Comparison of ENCODE assay signal across 8 cellular contexts in the genomic region with DNA sequence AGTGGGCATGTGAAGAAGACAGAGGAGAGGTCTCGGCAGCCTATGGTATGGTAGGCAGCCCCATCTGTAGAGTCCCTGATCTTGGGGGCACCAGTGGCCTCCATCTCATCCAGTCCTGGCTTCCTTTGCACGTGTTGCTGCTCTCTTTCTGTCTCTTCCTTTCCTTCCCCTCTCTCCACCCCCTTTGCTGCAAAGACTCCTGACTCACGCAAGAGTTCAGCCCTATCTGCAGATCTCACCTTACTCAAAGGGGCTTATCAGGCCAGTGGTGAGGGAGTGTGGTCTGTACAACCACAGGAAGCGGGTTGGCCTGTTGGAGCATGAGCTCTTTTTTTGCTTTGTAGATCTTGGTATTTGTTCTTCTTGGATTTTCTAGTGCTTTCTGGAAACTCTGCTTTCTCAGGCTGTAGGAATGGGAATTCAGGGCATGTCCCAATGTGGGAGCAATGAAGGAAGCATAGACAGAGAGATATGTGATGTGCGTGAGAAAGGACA. TPM values are rescaled to one million over a fixed set of nuclear protein-coding genes. Genes with fewer than 3 reads are reported as not detected.
DNase-seq lines count a peak whose midpoint lies in the region; ATAC-seq, FAIRE-seq and TF ChIP-seq lines count a peak whose summit lies in the region.

No MANE protein-coding gene starts in this region.

- no peak for TF ChIP-seq CTCF in mucosa of descending colon (IDR thresholded peaks at IDR 0.05)
- no peak for TF ChIP-seq CTCF in neural progenitor cell (IDR thresholded peaks at IDR 0.05)
- TF ChIP-seq CTCF in stomach (IDR thresholded peaks at IDR 0.05), result no peak

- peak; percentile 57 for ATAC-seq in mucosa of descending colon

- intact Hi-C loops in mucosa of descending colon (cut with DNase I, micrococcal nuclease) (no loop called here), stomach (cut with DNase I; ENCODE audit: low total_unique reads) (no loop called here)

- peaks cover 18% of the 10 kb centered on the region for H3K27me3 Mint-ChIP-seq in neural progenitor cell (ENCODE audit: insufficient read depth, low read depth)

- no peak overlapping the region for H3K4me3 Mint-ChIP-seq in neural progenitor cell

- H3K4me2 ChIP-seq in neural progenitor cell, result no peak overlapping the region

- POLR2A ChIA-PET in HEK293T (lab: Yijun Ruan, JAX), result no interaction called here

- H3K36me3 ChIP-seq in mucosa of descending colon (ENCODE audit: low read depth) (no peaks in the 10 kb centered on the region), SJCRH30 (no peaks in the 10 kb centered on the region), neural progenitor cell (no peaks in the 10 kb centered on the region), stomach (no peaks in the 10 kb centered on the region)

- no peak for TF ChIP-seq EP300 in stomach (IDR thresholded peaks at IDR 0.05)

- H3K4me1 ChIP-seq in mucosa of descending colon (ENCODE audit: low read depth), result no peaks in the 10 kb centered on the region
- H3K4me1 ChIP-seq in SJCRH30, result no peaks in the 10 kb centered on the region
- no peaks in the 10 kb centered on the region for H3K4me1 ChIP-seq in neural progenitor cell
- H3K4me1 ChIP-seq in stomach, result peaks cover 0 to 21% (median 0%) of the 10 kb centered on the region in 4 donors

- no peak for TF ChIP-seq POLR2A in GM12892 (IDR thresholded peaks at IDR 0.05; ENCODE audit: low read depth, low read length)
- no peak for TF ChIP-seq POLR2A in stomach (IDR thresholded peaks at IDR 0.05)

- no peaks in the 10 kb centered on the region for H3F3A ChIP-seq in neural progenitor cell (ENCODE audit: low read depth)

- no peaks in the 10 kb centered on the region for H3K79me2 ChIP-seq in neural progenitor cell (ENCODE audit: low read depth)

- H3K36me3 Mint-ChIP-seq in neural progenitor cell, result no peaks in the 10 kb centered on the region

- H3K27me3 ChIP-seq in SJCRH30 (no peaks in the 10 kb centered on the region; the same call in 1 of the 2 replicates), neural progenitor cell (no peaks in the 10 kb centered on the region), stomach (peaks cover 0 to 9% (median 0%) of the 10 kb centered on the region in 3 donors)

- no peaks in the 10 kb centered on the region for H3K9me3 Mint-ChIP-seq in neural progenitor cell

- CTCF ChIA-PET in HEK293T (lab: Yijun Ruan, JAX), result interaction anchor here (1.3 kb wide), 1 partner anchor 15 kb away, joined by 6 read pairs; no protein-coding TSS in a partner anchor

- no peak overlapping the region for H3K27ac Mint-ChIP-seq in neural progenitor cell

- peaks cover 12% of the 10 kb centered on the region for H3K4me1 Mint-ChIP-seq in neural progenitor cell

- H2AFZ ChIP-seq in neural progenitor cell (replicated peaks), result no peak overlapping the region

- FAIRE-seq in GM12892 (lab: Jason Lieb, UNC), result peak; percentile 76

- H3K9ac ChIP-seq in neural progenitor cell, result no peak overlapping the region

- H3K27ac ChIP-seq in SJCRH30 (no peak overlapping the region), neural progenitor cell (no peak overlapping the region), stomach (no peak overlapping the region)

- WGBS in stomach, 5 donors, result 24 to 42% (median 28%) methylated on average over 5 of the region's 5 CpGs

- no peaks in the 10 kb centered on the region for H3K9me3 ChIP-seq in mucosa of descending colon
- no peaks in the 10 kb centered on the region for H3K9me3 ChIP-seq in SJCRH30 (replicated peaks)
- no peaks in the 10 kb centered on the region for H3K9me3 ChIP-seq in neural progenitor cell (ENCODE audit: low read depth)
- no peaks in the 10 kb centered on the region for H3K9me3 ChIP-seq in stomach

- H4K20me1 ChIP-seq in neural progenitor cell (ENCODE audit: low read depth), result no peaks in the 10 kb centered on the region

- H3K4me3 ChIP-seq in mucosa of descending colon (no peak overlapping the region), SJCRH30 (no peak overlapping the region), neural progenitor cell (no peak overlapping the region), stomach (no peak overlapping the region)

- DNase-seq in GM12892 (ENCODE audit: insufficient read length) (no peak), HUDEP-2 (lab: John Stamatoyannopoulos, UW; ENCODE audit: unreplicated experiment in 76 of 76) (peak in 75 of 76 experiments; percentile 28 to 93 (median 80)), mucosa of descending colon (no peak), SJCRH30 (no peak), neural progenitor cell (ENCODE audit: low spot score) (no peak), HEK293T (ENCODE audit: extremely low spot score) (no peak), stomach (no peak)
- DNase-seq in activated CD8-positive, alpha-beta memory T cell treated with anti-CD3 and anti-CD28 coated beads, Interleukin-2, amount 50 U/mL, for 24 hours (ENCODE audit: extremely low read depth), result peak; percentile 34

TF ChIP-seq in HEK293T, 16 proteins besides CTCF, POLR2A, EP300 and RAD21:
- TF ChIP-seq CTBP1 (IDR thresholded peaks at IDR 0.05; ENCODE audit: borderline replicate concordance), result no peak
- TF ChIP-seq SUZ12 (IDR thresholded peaks at IDR 0.05), result no peak
- no peak for TF ChIP-seq SP1 (IDR thresholded peaks at IDR 0.05)
- no peak for TF ChIP-seq NFRKB (IDR thresholded peaks at IDR 0.05)
- no peak for TF ChIP-seq ARNT (IDR thresholded peaks at IDR 0.05)
- no peak for TF ChIP-seq L3MBTL2 (conservative IDR thresholded peaks at IDR 0.05)
- no peak for TF ChIP-seq FOXK2 (IDR thresholded peaks at IDR 0.05)
- no peak for TF ChIP-seq ZNF384 (IDR thresholded peaks at IDR 0.05)
- TF ChIP-seq LEF1 (IDR thresholded peaks at IDR 0.05; ENCODE audit: borderline replicate concordance), result no peak
- TF ChIP-seq TARDBP (IDR thresholded peaks at IDR 0.05), result no peak
- TF ChIP-seq, protein P1, sequence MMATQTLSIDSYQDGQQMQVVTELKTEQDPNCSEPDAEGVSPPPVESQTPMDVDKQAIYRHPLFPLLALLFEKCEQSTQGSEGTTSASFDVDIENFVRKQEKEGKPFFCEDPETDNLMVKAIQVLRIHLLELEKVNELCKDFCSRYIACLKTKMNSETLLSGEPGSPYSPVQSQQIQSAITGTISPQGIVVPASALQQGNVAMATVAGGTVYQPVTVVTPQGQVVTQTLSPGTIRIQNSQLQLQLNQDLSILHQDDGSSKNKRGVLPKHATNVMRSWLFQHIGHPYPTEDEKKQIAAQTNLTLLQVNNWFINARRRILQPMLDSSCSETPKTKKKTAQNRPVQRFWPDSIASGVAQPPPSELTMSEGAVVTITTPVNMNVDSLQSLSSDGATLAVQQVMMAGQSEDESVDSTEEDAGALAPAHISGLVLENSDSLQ (IDR thresholded peaks at IDR 0.05), result no peak
- no peak for TF ChIP-seq HDGF (IDR thresholded peaks at IDR 0.05; ENCODE audit: borderline replicate concordance)
- no peak for TF ChIP-seq FOXA1 (IDR thresholded peaks at IDR 0.05)
- no peak for TF ChIP-seq BHLHE40 (IDR thresholded peaks at IDR 0.05; ENCODE audit: borderline replicate concordance)
- TF ChIP-seq FOXM1 (IDR thresholded peaks at IDR 0.05; ENCODE audit: borderline replicate concordance), result no peak
- no peak for TF ChIP-seq ELF4 (IDR thresholded peaks at IDR 0.05)

RNA-seq across cellular contexts. Expression of a gene that starts 14.6 kb away (rescaled TPM):
- 0.68 TPM for polyA plus RNA-seq in GM12892 (2012; ENCODE audit: missing spikeins)
- not detected for total RNA-seq in mucosa of descending colon
- total RNA-seq in SJCRH30 (2014; rRNA removed; shearing (Covaris generic)), result not detected in 2 replicates
- total RNA-seq in neural progenitor cell (ENCODE audit: low replicate concordance), result not detected in 2 replicates
- total RNA-seq in stomach, result not detected
- not detected for polyA plus RNA-seq in stomach

RNA-seq across cellular contexts. Expression of a gene that starts 58.2 kb away (rescaled TPM):
- polyA plus RNA-seq in GM12892 (2012; ENCODE audit: missing spikeins), result 13.2 TPM
- 1 to 10 TPM; 1.2 to 9.5 (median 2.8) TPM for total RNA-seq in mucosa of descending colon
- total RNA-seq in SJCRH30 (2014; rRNA removed; shearing (Covaris generic)), result 31.0 and 33.7 TPM in 2 replicates
- total RNA-seq in neural progenitor cell (ENCODE audit: low replicate concordance), result 28.2 and 53.7 TPM in 2 replicates
- 1 to 10 TPM; 1.2 to 4.4 (median 2.0) TPM for total RNA-seq in stomach
- 1 to 10 TPM; 1.1 TPM for polyA plus RNA-seq in stomach

Comparison
In these comparisons a context has a peak if more than half of its experiments do, and no peak if none do; other contexts are left out.
1. DNase-seq: peak in HUDEP-2 (75 of 76) and activated CD8-positive, alpha-beta memory T cell treated with anti-CD3 and anti-CD28 coated beads, Interleukin-2, amount 50 U/mL, for 24 hours (single experiment); none in GM12892 (single experiment), mucosa of descending colon (0 of 3), SJCRH30 (0 of 2), neural progenitor cell (single experiment), HEK293T (single experiment) and stomach (single experiment).